1 cellular context compared by ENCODE assay signal in the genomic region with DNA sequence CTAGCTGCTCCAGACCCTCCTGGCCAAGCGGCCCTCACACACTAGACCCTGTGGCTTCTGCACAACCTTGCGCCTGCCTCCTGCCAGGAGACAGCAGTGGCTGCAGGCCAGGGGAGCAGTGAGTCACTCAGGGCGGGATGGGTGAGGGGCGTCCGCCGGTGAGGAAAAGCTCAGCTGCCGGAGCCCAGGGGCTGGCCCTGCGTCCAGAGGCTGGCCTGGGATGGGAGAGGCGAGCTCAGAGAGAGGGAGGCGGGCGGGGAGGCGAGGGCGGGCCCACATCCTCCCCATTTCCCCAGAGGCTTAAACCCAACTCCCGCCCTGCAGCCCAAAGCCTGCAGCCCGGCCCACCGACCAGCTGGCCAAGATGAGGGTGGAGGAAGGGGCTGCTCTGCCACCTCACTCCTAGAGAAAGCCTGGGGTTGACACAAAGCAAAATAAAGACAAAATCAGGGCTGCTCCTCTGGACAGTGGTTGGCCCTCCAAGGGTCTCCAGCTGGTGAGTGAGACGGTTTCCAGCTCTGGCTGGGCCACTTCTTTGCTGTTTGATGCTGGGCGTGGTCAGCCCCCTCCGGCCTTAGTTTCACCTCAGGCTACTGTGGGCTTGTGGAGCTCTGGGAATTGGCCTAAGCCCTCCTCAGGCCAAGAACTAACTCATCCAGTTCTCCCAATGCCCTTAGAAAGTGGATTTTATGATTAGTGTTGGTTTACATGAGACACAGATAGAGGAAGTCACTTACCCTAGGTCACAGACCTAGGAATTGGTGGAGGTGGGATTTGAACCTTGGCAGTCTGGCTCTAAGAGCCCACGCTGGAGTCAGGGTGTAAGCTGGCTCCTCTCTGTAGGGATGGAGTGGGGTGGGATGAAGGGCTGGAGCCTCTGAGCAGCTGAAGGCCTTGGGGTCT.
TF ChIP-seq lines count a peak whose summit lies in the region.

No MANE protein-coding gene starts in this region.

TF ChIP-seq in HCT116, 20 proteins besides CTCF, POLR2A, EP300 and RAD21 (continued from another document):
- TF ChIP-seq, protein P1, sequence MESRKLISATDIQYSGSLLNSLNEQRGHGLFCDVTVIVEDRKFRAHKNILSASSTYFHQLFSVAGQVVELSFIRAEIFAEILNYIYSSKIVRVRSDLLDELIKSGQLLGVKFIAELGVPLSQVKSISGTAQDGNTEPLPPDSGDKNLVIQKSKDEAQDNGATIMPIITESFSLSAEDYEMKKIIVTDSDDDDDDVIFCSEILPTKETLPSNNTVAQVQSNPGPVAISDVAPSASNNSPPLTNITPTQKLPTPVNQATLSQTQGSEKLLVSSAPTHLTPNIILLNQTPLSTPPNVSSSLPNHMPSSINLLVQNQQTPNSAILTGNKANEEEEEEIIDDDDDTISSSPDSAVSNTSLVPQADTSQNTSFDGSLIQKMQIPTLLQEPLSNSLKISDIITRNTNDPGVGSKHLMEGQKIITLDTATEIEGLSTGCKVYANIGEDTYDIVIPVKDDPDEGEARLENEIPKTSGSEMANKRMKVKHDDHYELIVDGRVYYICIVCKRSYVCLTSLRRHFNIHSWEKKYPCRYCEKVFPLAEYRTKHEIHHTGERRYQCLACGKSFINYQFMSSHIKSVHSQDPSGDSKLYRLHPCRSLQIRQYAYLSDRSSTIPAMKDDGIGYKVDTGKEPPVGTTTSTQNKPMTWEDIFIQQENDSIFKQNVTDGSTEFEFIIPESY (IDR thresholded peaks at IDR 0.05; ENCODE audit: extremely low read depth, insufficient replicate concordance, low read length), result no peak
- TF ChIP-seq, protein P2, sequence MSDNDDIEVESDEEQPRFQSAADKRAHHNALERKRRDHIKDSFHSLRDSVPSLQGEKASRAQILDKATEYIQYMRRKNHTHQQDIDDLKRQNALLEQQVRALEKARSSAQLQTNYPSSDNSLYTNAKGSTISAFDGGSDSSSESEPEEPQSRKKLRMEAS (IDR thresholded peaks at IDR 0.05), result no peak
- TF ChIP-seq, protein P3, sequence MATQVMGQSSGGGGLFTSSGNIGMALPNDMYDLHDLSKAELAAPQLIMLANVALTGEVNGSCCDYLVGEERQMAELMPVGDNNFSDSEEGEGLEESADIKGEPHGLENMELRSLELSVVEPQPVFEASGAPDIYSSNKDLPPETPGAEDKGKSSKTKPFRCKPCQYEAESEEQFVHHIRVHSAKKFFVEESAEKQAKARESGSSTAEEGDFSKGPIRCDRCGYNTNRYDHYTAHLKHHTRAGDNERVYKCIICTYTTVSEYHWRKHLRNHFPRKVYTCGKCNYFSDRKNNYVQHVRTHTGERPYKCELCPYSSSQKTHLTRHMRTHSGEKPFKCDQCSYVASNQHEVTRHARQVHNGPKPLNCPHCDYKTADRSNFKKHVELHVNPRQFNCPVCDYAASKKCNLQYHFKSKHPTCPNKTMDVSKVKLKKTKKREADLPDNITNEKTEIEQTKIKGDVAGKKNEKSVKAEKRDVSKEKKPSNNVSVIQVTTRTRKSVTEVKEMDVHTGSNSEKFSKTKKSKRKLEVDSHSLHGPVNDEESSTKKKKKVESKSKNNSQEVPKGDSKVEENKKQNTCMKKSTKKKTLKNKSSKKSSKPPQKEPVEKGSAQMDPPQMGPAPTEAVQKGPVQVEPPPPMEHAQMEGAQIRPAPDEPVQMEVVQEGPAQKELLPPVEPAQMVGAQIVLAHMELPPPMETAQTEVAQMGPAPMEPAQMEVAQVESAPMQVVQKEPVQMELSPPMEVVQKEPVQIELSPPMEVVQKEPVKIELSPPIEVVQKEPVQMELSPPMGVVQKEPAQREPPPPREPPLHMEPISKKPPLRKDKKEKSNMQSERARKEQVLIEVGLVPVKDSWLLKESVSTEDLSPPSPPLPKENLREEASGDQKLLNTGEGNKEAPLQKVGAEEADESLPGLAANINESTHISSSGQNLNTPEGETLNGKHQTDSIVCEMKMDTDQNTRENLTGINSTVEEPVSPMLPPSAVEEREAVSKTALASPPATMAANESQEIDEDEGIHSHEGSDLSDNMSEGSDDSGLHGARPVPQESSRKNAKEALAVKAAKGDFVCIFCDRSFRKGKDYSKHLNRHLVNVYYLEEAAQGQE (IDR thresholded peaks at IDR 0.05; ENCODE audit: low read depth), result no peak
- TF ChIP-seq POLR2AphosphoS5 (IDR thresholded peaks at IDR 0.05; ENCODE audit: low read depth, low read length), result no peak
